Comparison of ENCODE assay signal across 12 cellular contexts in genomic region chr5:158390556-158390955, GRCh38.
DNase-seq lines count a peak whose midpoint lies in the region; ATAC-seq and TF ChIP-seq lines count a peak whose summit lies in the region.
"Had no signal": no experiment of that assay in that cellular context is flagged by ENCODE, and none has a peak within 500 bp of the region (broad histone marks: within the 10 kb centered on the region; RNA-seq: fewer than 3 reads in every experiment).

No MANE protein-coding gene starts in this region.

- H4K20me1 ChIP-seq in BLaER1 treated with 17β-estradiol and CSF1 and Interleukin-3, amounts not matched to agents 10 nM and 100 nM, result no peaks in the 10 kb centered on the region
- H4K20me1 ChIP-seq in fibroblast of lung (ENCODE audit: control insufficient read depth, extremely low read depth, insufficient read depth, low read length), result no peaks in the 10 kb centered on the region

- H3K36me3 ChIP-seq in BLaER1 treated with 17β-estradiol and CSF1 and Interleukin-3, amounts not matched to agents 10 nM and 100 nM, result peaks cover 0 to 59% (median 7%) of the 10 kb centered on the region in 11 experiments; a peak in 13 of 22 replicates
- H3K36me3 ChIP-seq in fibroblast of lung (ENCODE audit: control insufficient read depth, insufficient read depth, low read length), result no peaks in the 10 kb centered on the region
- no peaks in the 10 kb centered on the region for H3K36me3 ChIP-seq in prostate gland

- H3K4me3 Mint-ChIP-seq in natural killer cell, result no peak overlapping the region

- H3K9me3 Mint-ChIP-seq in natural killer cell, result peaks cover 0 to 3% of the 10 kb centered on the region in 2 donors

- peak overlapping the region in 4 of 10 experiments; percentile 1 to 56 (median 49); a peak in 8 of 20 replicates for H3K4me3 ChIP-seq in BLaER1 treated with 17β-estradiol and CSF1 and Interleukin-3, amounts not matched to agents 10 nM and 100 nM
- H3K4me3 ChIP-seq in fibroblast of lung (replicated peaks in 1 of 4; ENCODE audit: control extremely low read depth in 1 of 4, insufficient read depth in 1 of 4, low read depth in 3 of 4, low read length in 4 of 4), result no peak overlapping the region
- no peak overlapping the region for H3K4me3 ChIP-seq in prostate gland

- intact Hi-C loops in sciatic nerve (cut with DNase I), result no loop called here
- intact Hi-C loops in prostate gland (cut with DNase I), result no loop called here
- intact Hi-C loops in natural killer cell (cut with micrococcal nuclease), result no loop called here

- H3K4me1 Mint-ChIP-seq in natural killer cell, result no peaks in the 10 kb centered on the region

- ATAC-seq in GM21825 (IDR thresholded peaks at IDR 0.05; ENCODE audit: unreplicated experiment), result peak; percentile 88
- no peak for ATAC-seq in HG02642 (IDR thresholded peaks at IDR 0.05; ENCODE audit: poor library complexity, unreplicated experiment)
- ATAC-seq in sciatic nerve, result no peak
- ATAC-seq in natural killer cell, result no peak

- peaks cover 28 to 92% (median 50%) of the 10 kb centered on the region in 11 experiments for H3K9me3 ChIP-seq in BLaER1 treated with 17β-estradiol and CSF1 and Interleukin-3, amounts not matched to agents 10 nM and 100 nM (replicated peaks in 1 of 11)
- H3K9me3 ChIP-seq in fibroblast of lung (ENCODE audit: control insufficient read depth, insufficient read depth, low read depth, low read length), result no peaks in the 10 kb centered on the region
- no peaks in the 10 kb centered on the region for H3K9me3 ChIP-seq in prostate gland

- H2AFZ ChIP-seq in fibroblast of lung (ENCODE audit: low read length), result no peak overlapping the region

- no peaks in the 10 kb centered on the region for H3K79me2 ChIP-seq in fibroblast of lung (ENCODE audit: control insufficient read depth, insufficient read depth, low read length)

- no peak for TF ChIP-seq CTCF in fibroblast of lung (conservative IDR thresholded peaks at IDR 0.05 in 1 of 2, IDR thresholded peaks at IDR 0.05 in 1 of 2; ENCODE audit: low read depth in 1 of 2, low read length in 2 of 2)
- TF ChIP-seq CTCF in prostate gland (IDR thresholded peaks at IDR 0.05), result no peak
- TF ChIP-seq CTCF in natural killer cell (IDR thresholded peaks at IDR 0.05), result no peak

- peak; percentile 61 for DNase-seq in NCI-H226
- DNase-seq in fibroblast of lung (ENCODE audit: low read depth in 2 of 2), result peak; percentile 43 to 66
- DNase-seq in sciatic nerve (ENCODE audit: low spot score), result no peak
- DNase-seq in prostate gland (ENCODE audit: low spot score), result no peak
- no peak for DNase-seq in natural killer cell
- DNase-seq: activated CD8-positive, alpha-beta memory T cell treated with anti-CD3 and anti-CD28 coated beads, Interleukin-2, amount 50 U/mL, for 48 hours; central memory CD4-positive, alpha-beta T cell; hypothalamus; NCI-H2171 had no signal

- no peak overlapping the region for H3K27ac Mint-ChIP-seq in natural killer cell

- H3K4me2 ChIP-seq in BLaER1 treated with 17β-estradiol and CSF1 and Interleukin-3, amounts not matched to agents 10 nM and 100 nM, result peak overlapping the region; percentile 64 to 84 (median 79)
- H3K4me2 ChIP-seq in fibroblast of lung (ENCODE audit: extremely low read depth, insufficient read depth, low read length), result no peak overlapping the region

- peak overlapping the region in 10 of 11 experiments; percentile 36 to 91 (median 70); a peak in 20 of 22 replicates for H3K27ac ChIP-seq in BLaER1 treated with 17β-estradiol and CSF1 and Interleukin-3, amounts not matched to agents 10 nM and 100 nM
- no peak overlapping the region for H3K27ac ChIP-seq in fibroblast of lung (ENCODE audit: insufficient read depth, low read length)
- no peak overlapping the region for H3K27ac ChIP-seq in prostate gland

- 91% methylated on average over 2 of the region's 2 CpGs for WGBS in prostate gland

- peak overlapping the region in 8 of 11 experiments; percentile 12 to 77 (median 46); a peak in 12 of 22 replicates for H3K9ac ChIP-seq in BLaER1 treated with 17β-estradiol and CSF1 and Interleukin-3, amounts not matched to agents 10 nM and 100 nM
- H3K9ac ChIP-seq in fibroblast of lung (ENCODE audit: insufficient read depth, low read length), result no peak overlapping the region

- H3K4me1 ChIP-seq in BLaER1 treated with 17β-estradiol and CSF1 and Interleukin-3, amounts not matched to agents 10 nM and 100 nM, result peaks cover 22 to 87% (median 63%) of the 10 kb centered on the region in 10 experiments
- H3K4me1 ChIP-seq in fibroblast of lung (ENCODE audit: control insufficient read depth, extremely low read depth, insufficient read depth, low read length), result peaks cover 8% of the 10 kb centered on the region
- no peaks in the 10 kb centered on the region for H3K4me1 ChIP-seq in prostate gland (replicated peaks)

- H3K36me3 Mint-ChIP-seq in natural killer cell, result no peaks in the 10 kb centered on the region

- H3K27me3 Mint-ChIP-seq in natural killer cell (ENCODE audit: low read depth in 2 of 2), result no peaks in the 10 kb centered on the region

- H3K27me3 ChIP-seq in BLaER1 treated with 17β-estradiol and CSF1 and Interleukin-3, amounts not matched to agents 10 nM and 100 nM, result no peaks in the 10 kb centered on the region
- H3K27me3 ChIP-seq in fibroblast of lung (ENCODE audit: control insufficient read depth, insufficient read depth, low read length), result no peaks in the 10 kb centered on the region
- no peaks in the 10 kb centered on the region for H3K27me3 ChIP-seq in prostate gland (replicated peaks; ENCODE audit: insufficient read depth)

- TF ChIP-seq POLR2A in prostate gland (IDR thresholded peaks at IDR 0.05), result no peak

Comparison
In these comparisons a context has a peak if more than half of its experiments do, and no peak if none do; other contexts are left out.
1. H3K27ac ChIP-seq: peak in BLaER1 treated with 17β-estradiol and CSF1 and Interleukin-3, amounts not matched to agents 10 nM and 100 nM (10 of 11); none in fibroblast of lung (single experiment) and prostate gland (0 of 2).
2. DNase-seq: peak in NCI-H226 (single experiment) and fibroblast of lung (2 of 2); none in sciatic nerve (single experiment), prostate gland (single experiment) and natural killer cell (single experiment).